In genomic region chr1:40982721-40983120, GRCh38 we compare ENCODE assay signal across 1 cellular context.
TF ChIP-seq lines count a peak whose summit lies in the region.

No MANE protein-coding gene starts in this region.

TF ChIP-seq in GM12878, 131 proteins besides CTCF, POLR2A, EP300 and RAD21:
- TF ChIP-seq RCOR1 (conservative IDR thresholded peaks at IDR 0.05; ENCODE audit: low read depth, low read length): no peak
- no peak for TF ChIP-seq MEF2B (IDR thresholded peaks at IDR 0.05; ENCODE audit: partially characterized antibody, poor library complexity, severe bottlenecking)
- TF ChIP-seq ZBTB4 (CRISPR knock-in tag; IDR thresholded peaks at IDR 0.05): no peak
- TF ChIP-seq DPF2 (IDR thresholded peaks at IDR 0.05): no peak
- no peak for TF ChIP-seq CHD2 (IDR thresholded peaks at IDR 0.05; ENCODE audit: borderline replicate concordance, low read depth, low read length)
- TF ChIP-seq SPI1 (IDR thresholded peaks at IDR 0.05; ENCODE audit: borderline replicate concordance, insufficient read depth, low read depth, low read length): no peak
- TF ChIP-seq RB1 (IDR thresholded peaks at IDR 0.05; ENCODE audit: borderline replicate concordance): no peak
- no peak for TF ChIP-seq NRF1 (conservative IDR thresholded peaks at IDR 0.05; ENCODE audit: low read depth, low read length)
- no peak for TF ChIP-seq BACH1 (IDR thresholded peaks at IDR 0.05; ENCODE audit: borderline replicate concordance)
- no peak for TF ChIP-seq ASH2L (IDR thresholded peaks at IDR 0.05; ENCODE audit: borderline replicate concordance, low read depth)
- no peak for TF ChIP-seq PKNOX1 (IDR thresholded peaks at IDR 0.05)
- TF ChIP-seq MTA2 (IDR thresholded peaks at IDR 0.05; ENCODE audit: low read depth): no peak
